16 cellular contexts compared by ENCODE assay signal in the genomic region with DNA sequence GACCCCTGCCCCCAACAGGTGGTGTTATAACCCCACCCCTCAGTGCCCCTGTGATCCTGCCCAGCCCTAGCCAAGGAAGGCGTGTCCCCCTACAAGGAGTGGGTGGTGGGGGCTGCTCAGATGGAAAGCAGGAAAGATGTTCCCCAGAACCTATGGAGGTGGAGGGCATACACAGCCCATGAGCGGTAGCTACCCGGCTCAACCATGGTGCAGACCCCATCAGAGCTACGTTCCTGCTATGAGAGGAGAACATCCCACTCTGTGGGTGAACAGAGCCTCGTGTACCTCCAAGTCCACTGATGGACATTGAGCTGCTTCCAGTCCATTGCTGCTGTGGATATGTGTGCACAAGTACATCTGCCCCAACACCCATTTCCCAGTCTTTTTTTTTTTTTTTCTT.
DNase-seq lines count a peak whose midpoint lies in the region; ATAC-seq and TF ChIP-seq lines count a peak whose summit lies in the region.
"Had no signal": no experiment of that assay in that cellular context is flagged by ENCODE, and none has a peak within 500 bp of the region (broad histone marks: within the 10 kb centered on the region; RNA-seq: fewer than 3 reads in every experiment).

No MANE protein-coding gene starts in this region.

- no peaks in the 10 kb centered on the region for H3K79me1 ChIP-seq in H9 (ENCODE audit: insufficient read depth, low read depth, low read length, poor library complexity, severe bottlenecking)
- peaks cover 6% of the 10 kb centered on the region for H3K79me1 ChIP-seq in trophoblast cell (ENCODE audit: low read length)

- DNase-seq in H9 (no peak), coronary artery (ENCODE audit: low spot score) (peak; percentile 40), islet precursor cell (peak; percentile 44), trophoblast cell (no peak), GOT3 (lab: John Stamatoyannopoulos, UW) (no peak), epidermal melanocyte (ENCODE audit: insufficient read length, low spot score) (no peak), GF-D8 (lab: John Stamatoyannopoulos, UW) (no peak)
- DNase-seq: C1 segment of cervical spinal cord; Calu3; CD4-positive, alpha-beta memory T cell; COR-L47; DMS53; DMS79 treated with DMSO at 0.1 percent for 48 hours; HFFc6 had no signal

- H3K23ac ChIP-seq in H9 (ENCODE audit: insufficient read length, low read depth, low read length) (no peak overlapping the region), trophoblast cell (ENCODE audit: low read length) (no peak overlapping the region)

- no peaks in the 10 kb centered on the region for H3K9me3 ChIP-seq in H9 (ENCODE audit: control insufficient read depth, low read depth, low read length)
- H3K9me3 ChIP-seq in trophoblast cell (ENCODE audit: insufficient read depth, low read depth, low read length), result peaks cover 2% of the 10 kb centered on the region
- peaks cover 0 to 58% (median 0%) of the 10 kb centered on the region in 3 donors for H3K9me3 ChIP-seq in gastroesophageal sphincter
- H3K9me3 ChIP-seq: HAP-1 had no signal

- H2BK5ac ChIP-seq in H9 (ENCODE audit: insufficient read length, low read length) (no peak overlapping the region), trophoblast cell (ENCODE audit: low read depth, low read length, poor library complexity) (peak overlapping the region; percentile 66)

- TF ChIP-seq EP300 in gastroesophageal sphincter (IDR thresholded peaks at IDR 0.05), result no peak

- no peak for ATAC-seq in gastroesophageal sphincter

- H4K12ac ChIP-seq in trophoblast cell (ENCODE audit: low read depth, low read length), result no peak overlapping the region

- no peak for TF ChIP-seq POLR2A in gastroesophageal sphincter (IDR thresholded peaks at IDR 0.05)

- peak overlapping the region; percentile 49 for H3K18ac ChIP-seq in H9 (ENCODE audit: insufficient read length, low read depth, low read length)
- peak overlapping the region; percentile 21 for H3K18ac ChIP-seq in trophoblast cell (ENCODE audit: low read length)

- no peak overlapping the region; a peak in 1 of 5 replicates for H3K4me3 Mint-ChIP-seq in H9
- H3K4me3 Mint-ChIP-seq: CD4-positive, alpha-beta memory T cell; HFFc6 had no signal

- no peak overlapping the region for H4K91ac ChIP-seq in H9 (ENCODE audit: insufficient read length, low read depth, low read length)
- H4K91ac ChIP-seq in trophoblast cell (ENCODE audit: low read depth, low read length), result peak overlapping the region; percentile 86

- H3K23me2 ChIP-seq in H9 (ENCODE audit: insufficient read length, low read depth, low read length, poor library complexity, severe bottlenecking), result no peaks in the 10 kb centered on the region

- H3K9ac ChIP-seq in H9 (ENCODE audit: extremely low read depth, insufficient read length, low read length) (no peak overlapping the region), trophoblast cell (ENCODE audit: low read length) (no peak overlapping the region)

- H3K27me3 ChIP-seq in H9 (ENCODE audit: insufficient read depth, low read length) (no peaks in the 10 kb centered on the region), trophoblast cell (ENCODE audit: insufficient read depth, low read length) (no peaks in the 10 kb centered on the region), gastroesophageal sphincter (no peaks in the 10 kb centered on the region)

- no peak overlapping the region for H4K5ac ChIP-seq in H9 (ENCODE audit: insufficient read length, low read depth, low read length)

- 0 out of 7 replicates have a peak overlapping the region, but pooled peaks of 1 of the 3 experiments have one; percentile 69 for H3K27ac Mint-ChIP-seq in H9
- H3K27ac Mint-ChIP-seq: CD4-positive, alpha-beta memory T cell; HFFc6 had no signal

- H3K4me1 Mint-ChIP-seq in H9, result peaks cover 11 to 12% of the 10 kb centered on the region in 2 experiments

- peaks cover 18 to 26% of the 10 kb centered on the region in 2 experiments for H3K9me3 Mint-ChIP-seq in H9

- H3K27ac ChIP-seq in H9 (ENCODE audit: insufficient read length, low read depth, low read length) (no peak overlapping the region), coronary artery (no peak overlapping the region), trophoblast cell (ENCODE audit: low read depth, low read length) (peak overlapping the region; percentile 60), gastroesophageal sphincter (no peak overlapping the region)

- H2BK12ac ChIP-seq in H9 (ENCODE audit: insufficient read length, low read depth, low read length) (no peak overlapping the region), trophoblast cell (ENCODE audit: low read length) (peak overlapping the region; percentile 78)

- H3K56ac ChIP-seq in H9 (ENCODE audit: insufficient read length, low read depth, low read length), result no peak overlapping the region

- no peaks in the 10 kb centered on the region for H4K20me1 ChIP-seq in H9 (ENCODE audit: control insufficient read depth, insufficient read depth, insufficient read length)

- H2BK120ac ChIP-seq in H9 (ENCODE audit: low read depth, low read length, poor library complexity, severe bottlenecking) (no peak overlapping the region), trophoblast cell (ENCODE audit: insufficient read depth, low read length, poor library complexity) (peak overlapping the region; percentile 80)

- H3K36me3 ChIP-seq in trophoblast cell (ENCODE audit: control insufficient read depth in 1 of 2, insufficient read depth in 2 of 2, low read length in 2 of 2) (no peaks in the 10 kb centered on the region), gastroesophageal sphincter (no peaks in the 10 kb centered on the region)
- H3K36me3 ChIP-seq: HAP-1 had no signal

- peaks cover 8% of the 10 kb centered on the region for H3K27me3 Mint-ChIP-seq in H9 (ENCODE audit: low read depth)

- H3K14ac ChIP-seq in H9 (ENCODE audit: insufficient read depth, low read length) (peak overlapping the region; percentile 42; the same call in 1 of the 2 replicates), trophoblast cell (ENCODE audit: low read length) (peak overlapping the region; percentile 52)

- H3K4me1 ChIP-seq in H9 (ENCODE audit: insufficient read depth, low read length) (no peaks in the 10 kb centered on the region; the same call in 1 of the 2 replicates), trophoblast cell (ENCODE audit: control insufficient read depth in 1 of 2, insufficient read depth in 2 of 2, low read length in 2 of 2) (peaks cover 7 to 8% of the 10 kb centered on the region in 2 experiments), gastroesophageal sphincter (no peaks in the 10 kb centered on the region)
- H3K4me1 ChIP-seq: HAP-1 had no signal

- H2AK5ac ChIP-seq in H9 (ENCODE audit: insufficient read length, low read length) (no peak overlapping the region), trophoblast cell (ENCODE audit: low read length) (peak overlapping the region; percentile 31)

- no peak overlapping the region for H2BK15ac ChIP-seq in H9 (ENCODE audit: low read depth, low read length)

- no peak overlapping the region for H3T11ph ChIP-seq in H9 (ENCODE audit: low read length)

- H3K79me2 ChIP-seq in H9 (ENCODE audit: insufficient read depth, low read length) (no peaks in the 10 kb centered on the region), trophoblast cell (ENCODE audit: control insufficient read depth, insufficient read depth, low read length, poor library complexity) (no peaks in the 10 kb centered on the region)

- H4K8ac ChIP-seq in H9 (replicated peaks; ENCODE audit: insufficient read length, low read depth, low read length), result no peak overlapping the region
- peak overlapping the region; percentile 13 for H4K8ac ChIP-seq in trophoblast cell (ENCODE audit: low read depth, low read length)

- no CpG with 5 or more reads among the region's 5 CpGs for WGBS in H9 (ENCODE audit: extremely low coverage, insufficient read length, low lambda C conversion rate)
- WGBS in trophoblast cell (ENCODE audit: extremely low coverage, insufficient coverage, insufficient read length), result no CpG with 5 or more reads among the region's 5 CpGs
- 84 to 94% methylated on average over 3 to 4 of the region's 5 CpGs for WGBS in gastroesophageal sphincter (ENCODE audit: low coverage in 1 of 2), 2 donors

- H3K4ac ChIP-seq in H9 (ENCODE audit: low read depth, low read length), result no peak overlapping the region
- H3K4ac ChIP-seq in trophoblast cell (ENCODE audit: low read depth, low read length), result no peak overlapping the region

- H3K4me2 ChIP-seq in H9 (ENCODE audit: insufficient read depth, insufficient read length, low read length), result no peak overlapping the region
- no peak overlapping the region for H3K4me2 ChIP-seq in trophoblast cell (ENCODE audit: low read length)

- H3K4me3 ChIP-seq in coronary artery, result no peak overlapping the region
- H3K4me3 ChIP-seq in trophoblast cell (ENCODE audit: low read depth, low read length), result no peak overlapping the region
- H3K4me3 ChIP-seq in gastroesophageal sphincter, result no peak overlapping the region
- H3K4me3 ChIP-seq: HAP-1 had no signal

- no peak overlapping the region for H2AFZ ChIP-seq in H9 (ENCODE audit: low read length)
- no peak overlapping the region for H2AFZ ChIP-seq in trophoblast cell (ENCODE audit: insufficient read depth, low read length, poor library complexity)

- no peak overlapping the region for H2BK20ac ChIP-seq in H9 (ENCODE audit: low read depth, low read length, poor library complexity, severe bottlenecking)

- TF ChIP-seq CTCF in H9 (conservative IDR thresholded peaks at IDR 0.05) (no peak), coronary artery (IDR thresholded peaks at IDR 0.05) (no peak), gastroesophageal sphincter (IDR thresholded peaks at IDR 0.05) (no peak)

- H3K36me3 Mint-ChIP-seq in H9 (ENCODE audit: insufficient read depth in 1 of 3, low read depth in 3 of 3), result peaks cover 2 to 20% (median 4%) of the 10 kb centered on the region in 3 experiments; a peak in 5 of 7 replicates
- H3K36me3 Mint-ChIP-seq: CD4-positive, alpha-beta memory T cell had no signal

Comparison
In these comparisons a context has a peak if more than half of its experiments do, and no peak if none do; other contexts are left out.
1. DNase-seq: peak in coronary artery (single experiment) and islet precursor cell (single experiment); none in H9 (single experiment), trophoblast cell (0 of 2), GOT3 (single experiment), epidermal melanocyte (single experiment) and GF-D8 (single experiment).